In genomic region chr11:96075532-96075959, GRCh38 we compare ENCODE assay signal across 8 cellular contexts.
A peak's percentile ranks its signal among the peaks of the same experiment; 100 is the strongest.
DNase-seq lines count a peak whose midpoint lies in the region; ATAC-seq and TF ChIP-seq lines count a peak whose summit lies in the region.

No MANE protein-coding gene starts in this region.

- intact Hi-C loops in tibial artery (cut with DNase I; ENCODE audit: low total_unique reads) (no loop called here), left colon (cut with DNase I, micrococcal nuclease) (no loop called here)

- H3K36me3 ChIP-seq in BLaER1 (no peaks in the 10 kb centered on the region), tibial artery (no peaks in the 10 kb centered on the region)

- TF ChIP-seq CTCF in tibial artery (IDR thresholded peaks at IDR 0.05) = no peak

- H3K27ac ChIP-seq in BLaER1 (no peak overlapping the region), tibial artery (peak overlapping the region in 1 of 2 donors; percentile 13)

- DNase-seq in dermis blood vessel endothelial cell (peak; percentile 45), tibial artery (no peak), left colon (no peak), SHP77 treated with DMSO at 0.1 percent for 48 hours (lab: John Stamatoyannopoulos, UW) (no peak), HuH-7.5 (ENCODE audit: low spot score) (no peak)

- H4K20me1 ChIP-seq in BLaER1 = no peaks in the 10 kb centered on the region

- H3K4me1 ChIP-seq in BLaER1 (peaks cover 16% of the 10 kb centered on the region), tibial artery (peaks cover 0 to 64% (median 29%) of the 10 kb centered on the region in 4 donors)

- H3K27me3 ChIP-seq in BLaER1 (no peaks in the 10 kb centered on the region), tibial artery (no peaks in the 10 kb centered on the region)

- peak overlapping the region; percentile 18; the same call in 1 of the 2 replicates for H3K4me2 ChIP-seq in BLaER1

- H3K4me3 ChIP-seq in BLaER1 (no peak overlapping the region), tibial artery (no peak overlapping the region)

- no peaks in the 10 kb centered on the region for H3K9me3 ChIP-seq in BLaER1
- no peaks in the 10 kb centered on the region for H3K9me3 ChIP-seq in tibial artery

- ATAC-seq in GM19328 (IDR thresholded peaks at IDR 0.05; ENCODE audit: unreplicated experiment) (peak; percentile 57), HG03139 (IDR thresholded peaks at IDR 0.05; ENCODE audit: unreplicated experiment) (peak; percentile 62), left colon (no peak)

- H3K9ac ChIP-seq in BLaER1 = no peak overlapping the region
